ENCODE assay signal across 1 cellular context in genomic region chr22:29693671-29694070, GRCh38.
TF ChIP-seq lines count a peak whose summit lies in the region.

No MANE protein-coding gene starts in this region.

TF ChIP-seq in SK-N-SH, 30 proteins besides CTCF, POLR2A, EP300 and RAD21 (continued from another document):
- no peak for TF ChIP-seq REST (IDR thresholded peaks at IDR 0.05; ENCODE audit: low read depth, low read length)
- no peak for TF ChIP-seq FOXJ3 (CRISPR knock-in tag; IDR thresholded peaks at IDR 0.05)
- no peak for TF ChIP-seq GATA2 (CRISPR knock-in tag; IDR thresholded peaks at IDR 0.05)
- no peak for TF ChIP-seq FOXM1 (IDR thresholded peaks at IDR 0.05; ENCODE audit: low read depth)
- no peak for TF ChIP-seq ELF1 (IDR thresholded peaks at IDR 0.05)
- no peak for TF ChIP-seq EZH2phosphoT487 (IDR thresholded peaks at IDR 0.05; ENCODE audit: borderline replicate concordance, low read depth)
- no peak for TF ChIP-seq MEF2A (IDR thresholded peaks at IDR 0.05; ENCODE audit: borderline replicate concordance, low read depth)
- no peak for TF ChIP-seq NFIC (IDR thresholded peaks at IDR 0.05; ENCODE audit: borderline replicate concordance)
- TF ChIP-seq MAX (IDR thresholded peaks at IDR 0.05; ENCODE audit: low read depth), result no peak
